ENCODE assay signal across 8 cellular contexts in the genomic region with DNA sequence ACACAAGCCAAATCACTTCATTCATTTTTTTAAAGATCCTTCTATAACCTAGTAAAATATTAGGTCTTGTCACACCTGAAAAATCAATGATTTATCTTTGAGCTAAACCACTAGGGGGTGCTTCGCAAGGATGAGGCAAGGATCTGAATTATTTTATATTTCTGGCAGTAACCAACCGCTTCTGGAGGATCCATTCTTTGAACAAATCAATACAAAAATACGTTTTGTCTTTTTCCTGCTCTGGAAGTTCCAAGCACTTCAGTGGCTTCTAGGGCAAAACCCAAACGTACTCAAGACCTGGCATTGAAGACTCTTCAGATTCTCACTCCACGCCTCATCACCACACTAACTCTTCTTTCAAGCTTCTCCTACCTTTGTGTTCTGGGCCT. TPM values are rescaled to one million over a fixed set of nuclear protein-coding genes. Genes with fewer than 3 reads are reported as not detected.
DNase-seq lines count a peak whose midpoint lies in the region; ATAC-seq and TF ChIP-seq lines count a peak whose summit lies in the region.

No MANE protein-coding gene starts in this region.

- H3K27ac Mint-ChIP-seq in Caco-2 (ENCODE audit: unreplicated experiment) = peak overlapping the region; percentile 97
- peak overlapping the region; percentile 96 for H3K27ac Mint-ChIP-seq in T-helper 1 cell treated with Interleukin-12 subunit alpha and Interleukin-12 subunit beta and Interleukin-4 antibody, amounts not matched to agents 30 μg/mL and 1 μg/mL, for 36 hours
- peak overlapping the region; percentile 98 to 99 for H3K27ac Mint-ChIP-seq in natural killer cell

- no peaks in the 10 kb centered on the region for H3K27me3 Mint-ChIP-seq in Caco-2 (ENCODE audit: insufficient read depth, unreplicated experiment)
- H3K27me3 Mint-ChIP-seq in T-helper 1 cell treated with Interleukin-12 subunit alpha and Interleukin-12 subunit beta and Interleukin-4 antibody, amounts not matched to agents 30 μg/mL and 1 μg/mL, for 36 hours (ENCODE audit: low read depth) = no peaks in the 10 kb centered on the region
- peaks cover 0 to 4% of the 10 kb centered on the region in 2 donors for H3K27me3 Mint-ChIP-seq in natural killer cell (ENCODE audit: low read depth in 2 of 2)

- peak overlapping the region; percentile 83 for H3K4me3 Mint-ChIP-seq in Caco-2 (ENCODE audit: unreplicated experiment)
- H3K4me3 Mint-ChIP-seq in T-helper 1 cell treated with Interleukin-12 subunit alpha and Interleukin-12 subunit beta and Interleukin-4 antibody, amounts not matched to agents 30 μg/mL and 1 μg/mL, for 36 hours = peak overlapping the region; percentile 99
- peak overlapping the region; percentile 98 for H3K4me3 Mint-ChIP-seq in natural killer cell

- TF ChIP-seq CTCF in Caco-2 (IDR thresholded peaks at IDR 0.05; ENCODE audit: insufficient read depth in 1 of 2, low read depth in 1 of 2, low read length in 1 of 2, severe bottlenecking in 1 of 2, unreplicated experiment in 1 of 2) (peak; percentile 46 to 79), natural killer cell (IDR thresholded peaks at IDR 0.05) (peak; percentile 80)

- DNase-seq in Caco-2 (peak in 1 of 2 experiments; percentile 39), natural killer cell (no peak)

- H3K4me1 ChIP-seq in Caco-2 = peaks cover 9% of the 10 kb centered on the region

- BruUV-seq in Caco-2 (replicated peaks; lab: Mats Ljungman, UMichigan) = TSS peak; percentile 61

- H3K27me3 ChIP-seq in Caco-2 (replicated peaks; ENCODE audit: control insufficient read depth, insufficient read depth, low read length) = no peaks in the 10 kb centered on the region

- H3K9me3 Mint-ChIP-seq in Caco-2 (ENCODE audit: unreplicated experiment) (no peaks in the 10 kb centered on the region), natural killer cell (no peaks in the 10 kb centered on the region)
- H3K9me3 Mint-ChIP-seq in T-helper 1 cell treated with Interleukin-12 subunit alpha and Interleukin-12 subunit beta and Interleukin-4 antibody, amounts not matched to agents 30 μg/mL and 1 μg/mL, for 36 hours = no peaks in the 10 kb centered on the region

- CTCF ChIA-PET in Caco-2 (lab: Charles Lee) = interaction anchor here (0.6 to 2.7 kb wide), 10 partner anchors 11 to 599 kb away, joined by 3 to 32 read pairs (median 4); a partner anchor contains a TSS

- H3K4me1 Mint-ChIP-seq in Caco-2 (ENCODE audit: low read depth, unreplicated experiment) (peaks cover 7% of the 10 kb centered on the region), natural killer cell (peaks cover 30 to 40% of the 10 kb centered on the region in 2 donors)
- H3K4me1 Mint-ChIP-seq in T-helper 1 cell treated with Interleukin-12 subunit alpha and Interleukin-12 subunit beta and Interleukin-4 antibody, amounts not matched to agents 30 μg/mL and 1 μg/mL, for 36 hours (ENCODE audit: low read depth) = peaks cover 27% of the 10 kb centered on the region

- H3K27ac ChIP-seq in KOPT-K1 (ENCODE audit: low read depth, low read length, poor library complexity, severe bottlenecking) = peak overlapping the region; percentile 76

- POLR2A ChIA-PET in Caco-2 (lab: Charles Lee) = no interaction called here

- H3K9me3 ChIP-seq in Caco-2 (no peaks in the 10 kb centered on the region), KOPT-K1 (ENCODE audit: insufficient read depth, low read length, poor library complexity, severe bottlenecking) (no peaks in the 10 kb centered on the region)

- ATAC-seq in GM19438 (IDR thresholded peaks at IDR 0.05; ENCODE audit: low read depth, unreplicated experiment) = peak; percentile 14
- peak; percentile 17 for ATAC-seq in esophagus mucosa
- peak in 2 of 3 donors; percentile 2 to 9 for ATAC-seq in natural killer cell
- ATAC-seq in HG03354 (IDR thresholded peaks at IDR 0.05; ENCODE audit: poor library complexity, severe bottlenecking, unreplicated experiment) = no peak
- ATAC-seq in HG02884 (IDR thresholded peaks at IDR 0.05; ENCODE audit: unreplicated experiment) = no peak

- peaks cover 24% of the 10 kb centered on the region for H3K36me3 Mint-ChIP-seq in Caco-2 (ENCODE audit: insufficient read depth, unreplicated experiment)
- H3K36me3 Mint-ChIP-seq in T-helper 1 cell treated with Interleukin-12 subunit alpha and Interleukin-12 subunit beta and Interleukin-4 antibody, amounts not matched to agents 30 μg/mL and 1 μg/mL, for 36 hours (ENCODE audit: low read depth) = peaks cover 16% of the 10 kb centered on the region
- H3K36me3 Mint-ChIP-seq in natural killer cell = no peaks in the 10 kb centered on the region

- no peaks in the 10 kb centered on the region; the same call in 1 of the 2 replicates for H3K36me3 ChIP-seq in Caco-2 (ENCODE audit: control insufficient read depth, insufficient read depth, low read length)
- H3K36me3 ChIP-seq in KOPT-K1 (ENCODE audit: insufficient read depth, low read length) = peaks cover 33% of the 10 kb centered on the region

- intact Hi-C loops in Caco-2 (cut with micrococcal nuclease; ENCODE audit: unreplicated experiment) = loop anchor here (1.0 kb wide), 1 partner anchor 588 kb away; no protein-coding TSS in a partner anchor
- intact Hi-C loops in natural killer cell (cut with micrococcal nuclease) = loop anchor here (1.0 to 5.0 kb wide), 2 partner anchors 435 to 851 kb away; no protein-coding TSS in a partner anchor

- H3K4me3 ChIP-seq in Caco-2 (ENCODE audit: low read depth, low read length) = peak overlapping the region; percentile 88

RNA-seq across cellular contexts. Expression of a gene that starts 0.5 kb away (rescaled TPM):
- total RNA-seq in Caco-2 (2022) (48.0 and 55.0 TPM in 2 replicates), esophagus mucosa (21.6 TPM), natural killer cell (10 to 100 TPM; 56.4 to 67.6 (median 64.9) TPM)

RNA-seq across cellular contexts. Expression of a gene that starts 14.2 kb away (rescaled TPM):
- total RNA-seq in Caco-2 (2022) (3.5 and 4.0 TPM in 2 replicates), esophagus mucosa (23.4 TPM), natural killer cell (10 to 100 TPM; 13.2 to 35.2 (median 21.6) TPM)

RNA-seq across cellular contexts. Expression of a gene that starts 38.3 kb away (rescaled TPM):
- total RNA-seq in Caco-2 (2022) (11.8 and 16.3 TPM in 2 replicates), esophagus mucosa (7.9 TPM), natural killer cell (1 to 10 TPM; 2.1 to 3.0 (median 2.8) TPM)

Comparison
In these comparisons a context has a peak if more than half of its experiments do, and no peak if none do; other contexts are left out.
1. ATAC-seq: peak in GM19438 (single experiment), esophagus mucosa (single experiment) and natural killer cell (2 of 3); none in HG03354 (single experiment) and HG02884 (single experiment).
2. Peak in every context shown above with its lines, with median percentiles within 50 percentile points of each other: H3K27ac Mint-ChIP-seq and H3K4me3 Mint-ChIP-seq.